ENCODE assay signal across 21 cellular contexts in genomic region chr4:9919047-9919446, GRCh38.
"Had no signal": no experiment of that assay in that cellular context is flagged by ENCODE, and none has a peak within 500 bp of the region (broad histone marks: within the 10 kb centered on the region; RNA-seq: fewer than 3 reads in every experiment).

No MANE protein-coding gene starts in this region.

- H3K9me3 ChIP-seq: mucosa of descending colon, neutrophil, tibial nerve, uterus had no signal

- H3K27me3 ChIP-seq: neutrophil, tibial nerve, uterus had no signal

- H3K27ac ChIP-seq: neutrophil, parathyroid adenoma, tibial nerve, uterus, VCaP had no signal

- H2AFZ ChIP-seq: parathyroid adenoma had no signal

- H3K4me1 ChIP-seq: parathyroid adenoma, tibial nerve, uterus had no signal

- H3K36me3 ChIP-seq: neutrophil, uterus had no signal

- H3K79me2 ChIP-seq: parathyroid adenoma had no signal

- DNase-seq: activated CD4-positive, alpha-beta memory T cell treated with anti-CD3 and anti-CD28 coated beads, Interleukin-2, amount 10 ng/mL, durations not matched to agents 7 days and 5 days; activated CD4-positive, alpha-beta T cell treated with anti-CD3 and anti-CD28 coated beads for 36 hours; activated effector memory CD4-positive, alpha-beta T cell treated with anti-CD3 and anti-CD28 coated beads, Interleukin-2, amount 50 U/mL, for 16 hours; activated T-cell treated with anti-CD3 and anti-CD28 coated beads, Interleukin-2, amount 50 U/mL, for 4 hours; amygdala; cortex of kidney; effector CD4-positive, alpha-beta T cell; foreskin fibroblast; islet precursor cell; mucosa of descending colon; naive thymus-derived CD4-positive, alpha-beta T cell; stimulated activated CD4-positive, alpha-beta T cell treated with anti-CD3 and anti-CD28 coated beads, Interleukin-15, amount 100 ng/mL, for 24 hours; stimulated activated CD4-positive, alpha-beta T cell treated with anti-CD3 and anti-CD28 coated beads, Interleukin-4, amount 100 ng/mL, for 1 hour; stimulated activated naive CD4-positive, alpha-beta T cell; T-cell; T-helper 9 cell; uterus had no signal

- H3K4me3 ChIP-seq: mucosa of descending colon, tibial nerve, uterus had no signal

- H3K9ac ChIP-seq: parathyroid adenoma had no signal
